ENCODE assay signal across 8 cellular contexts in genomic region chr12:57591567-57592325, GRCh38. TPM values are rescaled to one million over a fixed set of nuclear protein-coding genes. Genes with fewer than 3 reads are reported as not detected.
A peak's percentile ranks its signal among the peaks of the same experiment; 100 is the strongest.
DNase-seq lines count a peak whose midpoint lies in the region; ATAC-seq, FAIRE-seq and TF ChIP-seq lines count a peak whose summit lies in the region.

No MANE protein-coding gene starts in this region.

- peaks cover 12% of the 10 kb centered on the region for H3K36me3 Mint-ChIP-seq in activated T-cell treated with anti-CD3 and anti-CD28 coated beads, Interleukin-2, amount 50 U/mL, for 4 hours (ENCODE audit: insufficient read depth)

- no peaks in the 10 kb centered on the region for H4K20me1 ChIP-seq in K562 (replicated peaks; ENCODE audit: control insufficient read depth, insufficient read depth, low read length)

- no peaks in the 10 kb centered on the region for H3K9me3 Mint-ChIP-seq in activated T-cell treated with anti-CD3 and anti-CD28 coated beads, Interleukin-2, amount 50 U/mL, for 4 hours

- H3K4me1 ChIP-seq in K562 (replicated peaks in 1 of 2; ENCODE audit: control insufficient read depth in 2 of 2, insufficient read depth in 2 of 2, low read length in 2 of 2) (peaks cover 22 to 23% of the 10 kb centered on the region in 2 experiments), spleen (peaks cover 0 to 30% (median 21%) of the 10 kb centered on the region in 6 donors)

- WGBS in K562 (ENCODE audit: insufficient coverage, low coverage, missing lambda C conversion rate): 3% methylated on average over 16 of the region's 16 CpGs
- 35 to 40% (median 37%) methylated on average over 16 of the region's 16 CpGs for WGBS in spleen, 5 donors

- intact Hi-C loops in K562 (cut with micrococcal nuclease): no loop called here
- intact Hi-C loops in spleen (cut with DNase I; ENCODE audit: low total_unique reads): no loop called here

- peak overlapping the region; percentile 89 for H3K4me3 Mint-ChIP-seq in activated T-cell treated with anti-CD3 and anti-CD28 coated beads, Interleukin-2, amount 50 U/mL, for 4 hours

- ATAC-seq in activated T-cell treated with anti-CD3 and anti-CD28 coated beads, Interleukin-2, amount 50 U/mL, for 4 hours: peak in 1 of 2 donors; percentile 11
- peak; percentile 80 for ATAC-seq in K562
- no peak for ATAC-seq in GM21825 (IDR thresholded peaks at IDR 0.05; ENCODE audit: unreplicated experiment)

- CTCF ChIA-PET in K562 (lab: Yijun Ruan, JAX; ENCODE audit: low intra/inter-chr PET ratio): interaction anchor here (1.2 kb wide), 1 partner anchor 102 kb away, joined by 3 read pairs; the partner anchor contains the start of gene OS9

- H3K27me3 ChIP-seq in K562 (ENCODE audit: control insufficient read depth in 2 of 2, insufficient read depth in 2 of 2, low read length in 2 of 2) (no peaks in the 10 kb centered on the region), spleen (replicated peaks in 1 of 7) (peaks cover 0 to 18% (median 0%) of the 10 kb centered on the region in 7 donors)

- H3K79me2 ChIP-seq in K562 (ENCODE audit: control insufficient read depth, insufficient read depth, low read length): peaks cover 27% of the 10 kb centered on the region

- H3K27me3 Mint-ChIP-seq in activated T-cell treated with anti-CD3 and anti-CD28 coated beads, Interleukin-2, amount 50 U/mL, for 4 hours (ENCODE audit: low read depth): no peaks in the 10 kb centered on the region

- peak overlapping the region; percentile 97 for H2AFZ ChIP-seq in K562 (ENCODE audit: low read depth, low read length)

- DNase-seq in activated T-cell treated with anti-CD3 and anti-CD28 coated beads, Interleukin-2, amount 50 U/mL, for 4 hours: no peak
- DNase-seq in activated T-cell treated with anti-CD3 and anti-CD28 coated beads, Interleukin-2, amount 50 U/mL, for 48 hours: no peak
- DNase-seq in KBM-7 (peak; percentile 15), K562 (ENCODE audit: extremely low read depth in 1 of 4, low spot score in 3 of 4) (peak; percentile 45 to 54 (median 50)), iris pigment epithelial cell (ENCODE audit: low read depth) (peak; percentile 44), spleen (no peak), inferior parietal cortex (ENCODE audit: extremely low spot score) (no peak)

- TF ChIP-seq RAD21 in K562 (CRISPR knock-in tag; conservative IDR thresholded peaks at IDR 0.05 in 1 of 2, IDR thresholded peaks at IDR 0.05 in 1 of 2): no peak

- H3K27ac ChIP-seq in K562 (ENCODE audit: extremely low read depth, low read depth, low read length) (peak overlapping the region; percentile 84), spleen (peak overlapping the region in 7 of 8 donors; percentile 72 to 90 (median 77))

- peaks cover 25% of the 10 kb centered on the region for H3K4me1 Mint-ChIP-seq in activated T-cell treated with anti-CD3 and anti-CD28 coated beads, Interleukin-2, amount 50 U/mL, for 4 hours (ENCODE audit: low read depth)

- peaks cover 30% of the 10 kb centered on the region; the same call in 2 of the 3 replicates for H3K36me3 ChIP-seq in K562 (ENCODE audit: control insufficient read depth, insufficient read depth, low read length)
- peaks cover 0 to 31% (median 24%) of the 10 kb centered on the region in 6 donors for H3K36me3 ChIP-seq in spleen

- H3K9me1 ChIP-seq in K562 (ENCODE audit: control insufficient read depth, insufficient read depth, low read length): no peaks in the 10 kb centered on the region

- no peak for TF ChIP-seq EP300 in K562 (IDR thresholded peaks at IDR 0.05; ENCODE audit: low read length)

- BruUV-seq in K562 (replicated peaks; lab: Mats Ljungman, UMichigan): no TSS peak

- H3K9me3 ChIP-seq in K562 (replicated peaks; ENCODE audit: control insufficient read depth, insufficient read depth, low read depth, low read length) (no peaks in the 10 kb centered on the region), spleen (no peaks in the 10 kb centered on the region)

- FAIRE-seq in K562 (lab: Jason Lieb, UNC): peak; percentile 51

- no peak for TF ChIP-seq POLR2A in K562 (conservative IDR thresholded peaks at IDR 0.05)
- TF ChIP-seq POLR2A in spleen (IDR thresholded peaks at IDR 0.05): no peak

- POLR2A ChIA-PET in K562 (lab: Yijun Ruan, JAX): interaction anchor here (0.5 to 4.2 kb wide), 17 partner anchors 8 to 346 kb away, joined by 3 to 20 read pairs (median 4); partner anchors contain the start of genes DDIT3 and TSPAN31

- no peak for TF ChIP-seq CTCF in K562 (IDR thresholded peaks at IDR 0.05 in 2 of 3, conservative IDR thresholded peaks at IDR 0.05 in 1 of 3; ENCODE audit: insufficient read depth in 2 of 3, low read depth in 1 of 3, low read length in 3 of 3)
- TF ChIP-seq CTCF in spleen (IDR thresholded peaks at IDR 0.05 in 8 of 11, conservative IDR thresholded peaks at IDR 0.05 in 3 of 11): no peak

- peak overlapping the region; percentile 77 for H3K4me2 ChIP-seq in K562 (ENCODE audit: insufficient read depth, low read length)

- in situ Hi-C loops in KBM-7 (cut with MboI; ENCODE audit: low pct_unique_long_range_greater_than_20kb, low sequenced_read_pairs) (no loop called here), K562 (cut with MboI) (no loop called here)

- H3K4me3 ChIP-seq in K562 (peak overlapping the region; percentile 72), spleen (peak overlapping the region; percentile 66 to 97 (median 90))

- peak overlapping the region; percentile 81 to 98 for H3K9ac ChIP-seq in K562 (ENCODE audit: insufficient read depth in 1 of 2, low read depth in 2 of 2, low read length in 2 of 2)

RNA-seq across cellular contexts. Expression of gene PIP4K2C, which starts 0.8 kb away (rescaled TPM):
- total RNA-seq in activated T-cell treated with anti-CD3 and anti-CD28 coated beads, Interleukin-2, amount 50 U/mL, for 4 hours: 10 to 100 TPM; 28.6 to 32.0 (median 29.1) TPM
- 28.9 and 41.5 TPM in 2 replicates for total RNA-seq in K562 (2011; cell fraction: chromatin; rRNA removed; ENCODE audit: low replicate concordance)
- total RNA-seq in K562 (2011; cell fraction: nucleolus; rRNA removed): 20.9 and 21.7 TPM in 2 replicates
- total RNA-seq in K562 (2011; cell fraction: nucleoplasm; rRNA removed): 26.5 and 30.7 TPM in 2 replicates
- total RNA-seq in K562 (2014; rRNA removed) (13.8 and 20.7 TPM in 2 replicates), K562 (2014; rRNA removed; fragmentation: Illumina TruSeq; extraction: Trizol) (18.3 and 19.9 TPM in 2 replicates), K562 (2015; rRNA removed; fragmentation: Illumina TruSeq; extraction: Trizol) (18.0 and 22.3 TPM in 2 replicates), K562 (2021) (28.8 and 29.3 TPM in 2 replicates), spleen (10 to 100 TPM; 15.0 to 20.9 (median 18.8) TPM)
- polyA plus RNA-seq in K562 (2011; rRNA removed) (31.3 and 31.4 TPM in 2 replicates), K562 (2014; fragmentation: Illumina TruSeq; extraction: Trizol) (39.5 and 41.4 TPM in 2 replicates), K562 (2014; fragmentation: Nextera tagmentation; extraction: Ambion mirVana) (10 to 100 TPM in 1 of 2 experiments, 1 to 10 TPM in 1; 9.0 to 10.8 TPM), K562 (2014; rRNA removed) (18.5 and 25.8 TPM in 2 replicates), spleen (1 to 10 TPM; 5.7 to 7.5 (median 6.3) TPM)
- 16.1 and 24.3 TPM in 2 replicates for polyA plus RNA-seq in K562 (2011; cell fraction: cytosol; rRNA removed)
- 42.4 and 45.7 TPM in 2 replicates for polyA plus RNA-seq in K562 (2011; cell fraction: nucleus; rRNA removed)
- polyA plus RNA-seq in K562 (2012): 23.2 and 26.6 TPM in 2 replicates
- polyA minus RNA-seq in K562 (2011; rRNA and poly(A)+ RNA removed): 20.2 and 21.0 TPM in 2 replicates
- polyA minus RNA-seq in K562 (2011; cell fraction: cytosol; rRNA and poly(A)+ RNA removed): 9.1 and 18.2 TPM in 2 replicates
- 6.7 and 9.2 TPM in 2 replicates for polyA minus RNA-seq in K562 (2011; cell fraction: nucleus; rRNA and poly(A)+ RNA removed)

RNA-seq across cellular contexts. Expression of gene DTX3, which starts 12.9 kb away (rescaled TPM):
- total RNA-seq in activated T-cell treated with anti-CD3 and anti-CD28 coated beads, Interleukin-2, amount 50 U/mL, for 4 hours: 10 to 100 TPM; 15.9 to 18.6 (median 17.0) TPM
- 0.44 and 0.72 TPM in 2 replicates for total RNA-seq in K562 (2011; cell fraction: chromatin; rRNA removed; ENCODE audit: low replicate concordance)
- 0.13 TPM in 1 of 2 replicates, not detected in the other for total RNA-seq in K562 (2011; cell fraction: nucleolus; rRNA removed)
- total RNA-seq in K562 (2011; cell fraction: nucleoplasm; rRNA removed): 0.29 and 1.1 TPM in 2 replicates
- total RNA-seq in K562 (2014; rRNA removed) (not detected in 2 replicates), K562 (2014; rRNA removed; fragmentation: Illumina TruSeq; extraction: Trizol) (not detected in 2 replicates), K562 (2015; rRNA removed; fragmentation: Illumina TruSeq; extraction: Trizol) (not detected in 2 replicates), K562 (2021) (0.09 TPM in 1 of 2 replicates, not detected in the other), spleen (10 to 100 TPM; 15.3 to 30.7 (median 21.0) TPM)
- polyA plus RNA-seq in K562 (2011; rRNA removed) (0.15 TPM in 1 of 2 replicates, not detected in the other), K562 (2014; fragmentation: Illumina TruSeq; extraction: Trizol) (not detected in 2 replicates), K562 (2014; fragmentation: Nextera tagmentation; extraction: Ambion mirVana) (under 1 TPM; 0.03 to 0.06 TPM), K562 (2014; rRNA removed) (not detected in 2 replicates), spleen (10 to 100 TPM; 13.7 to 24.3 (median 22.2) TPM)
- 0.03 and 0.04 TPM in 2 replicates for polyA plus RNA-seq in K562 (2011; cell fraction: cytosol; rRNA removed)
- 0.53 and 0.62 TPM in 2 replicates for polyA plus RNA-seq in K562 (2011; cell fraction: nucleus; rRNA removed)
- 0.05 TPM in 1 of 2 replicates, not detected in the other for polyA plus RNA-seq in K562 (2012)
- polyA minus RNA-seq in K562 (2011; rRNA and poly(A)+ RNA removed): not detected in 2 replicates
- not detected in 2 replicates for polyA minus RNA-seq in K562 (2011; cell fraction: cytosol; rRNA and poly(A)+ RNA removed)
- polyA minus RNA-seq in K562 (2011; cell fraction: nucleus; rRNA and poly(A)+ RNA removed): 0.13 TPM in 1 of 2 replicates, not detected in the other

RNA-seq across cellular contexts. Expression of gene ARHGEF25, which starts 19.5 kb away (rescaled TPM):
- total RNA-seq in activated T-cell treated with anti-CD3 and anti-CD28 coated beads, Interleukin-2, amount 50 U/mL, for 4 hours: 1 to 10 TPM in 1 of 3 donors, under 1 TPM in 2; 0.56 to 1.6 (median 0.65) TPM
- total RNA-seq in K562 (2011; cell fraction: chromatin; rRNA removed; ENCODE audit: low replicate concordance): 50.1 and 109 TPM in 2 replicates
- total RNA-seq in K562 (2011; cell fraction: nucleolus; rRNA removed): 60.5 and 65.7 TPM in 2 replicates
- total RNA-seq in K562 (2011; cell fraction: nucleoplasm; rRNA removed): 44.0 and 54.3 TPM in 2 replicates
- 11.6 and 18.6 TPM in 2 replicates for total RNA-seq in K562 (2014; rRNA removed)
- 7.5 and 9.2 TPM in 2 replicates for total RNA-seq in K562 (2014; rRNA removed; fragmentation: Illumina TruSeq; extraction: Trizol)
- 4.9 and 6.1 TPM in 2 replicates for total RNA-seq in K562 (2015; rRNA removed; fragmentation: Illumina TruSeq; extraction: Trizol)
- total RNA-seq in K562 (2021): 13.6 and 15.0 TPM in 2 replicates
- polyA plus RNA-seq in K562 (2011; rRNA removed): 13.3 and 18.1 TPM in 2 replicates
- polyA plus RNA-seq in K562 (2011; cell fraction: cytosol; rRNA removed): 8.7 and 11.6 TPM in 2 replicates
- 115 and 121 TPM in 2 replicates for polyA plus RNA-seq in K562 (2011; cell fraction: nucleus; rRNA removed)
- polyA plus RNA-seq in K562 (2012): 13.4 and 18.0 TPM in 2 replicates
- 14.1 and 14.9 TPM in 2 replicates for polyA plus RNA-seq in K562 (2014; fragmentation: Illumina TruSeq; extraction: Trizol)
- 1 to 10 TPM in 1 of 2 experiments, under 1 TPM in 1; 0.13 to 1.4 TPM for polyA plus RNA-seq in K562 (2014; fragmentation: Nextera tagmentation; extraction: Ambion mirVana)
- polyA plus RNA-seq in K562 (2014; rRNA removed): 16.0 and 17.3 TPM in 2 replicates
- 6.2 and 7.1 TPM in 2 replicates for polyA minus RNA-seq in K562 (2011; rRNA and poly(A)+ RNA removed)
- polyA minus RNA-seq in K562 (2011; cell fraction: cytosol; rRNA and poly(A)+ RNA removed): 2.8 TPM in 2 replicates
- 10.5 and 16.6 TPM in 2 replicates for polyA minus RNA-seq in K562 (2011; cell fraction: nucleus; rRNA and poly(A)+ RNA removed)
- total RNA-seq in spleen: 10 to 100 TPM in 6 of 7 donors, 1 to 10 TPM in 1; 9.3 to 19.5 (median 14.8) TPM
- polyA plus RNA-seq in spleen: 10 to 100 TPM; 13.7 to 26.6 (median 22.5) TPM

RNA-seq across cellular contexts. Expression of gene B4GALNT1, which starts 41.3 kb away (rescaled TPM):
- total RNA-seq in activated T-cell treated with anti-CD3 and anti-CD28 coated beads, Interleukin-2, amount 50 U/mL, for 4 hours: 1 to 10 TPM; 3.2 to 4.6 (median 3.6) TPM
- 50.8 and 90.4 TPM in 2 replicates for total RNA-seq in K562 (2011; cell fraction: chromatin; rRNA removed; ENCODE audit: low replicate concordance)
- 64.4 and 74.2 TPM in 2 replicates for total RNA-seq in K562 (2011; cell fraction: nucleolus; rRNA removed)
- total RNA-seq in K562 (2011; cell fraction: nucleoplasm; rRNA removed): 62.8 and 71.3 TPM in 2 replicates
- 18.3 and 21.8 TPM in 2 replicates for total RNA-seq in K562 (2014; rRNA removed)
- 5.9 and 7.7 TPM in 2 replicates for total RNA-seq in K562 (2014; rRNA removed; fragmentation: Illumina TruSeq; extraction: Trizol)
- total RNA-seq in K562 (2015; rRNA removed; fragmentation: Illumina TruSeq; extraction: Trizol): 9.8 and 9.9 TPM in 2 replicates
- total RNA-seq in K562 (2021): 26.3 and 32.2 TPM in 2 replicates
- 7.3 and 12.2 TPM in 2 replicates for polyA plus RNA-seq in K562 (2011; rRNA removed)
- polyA plus RNA-seq in K562 (2011; cell fraction: cytosol; rRNA removed): 7.6 and 15.8 TPM in 2 replicates
- 63.0 and 75.2 TPM in 2 replicates for polyA plus RNA-seq in K562 (2011; cell fraction: nucleus; rRNA removed)
- 14.4 and 26.8 TPM in 2 replicates for polyA plus RNA-seq in K562 (2012)
- 17.4 and 17.5 TPM in 2 replicates for polyA plus RNA-seq in K562 (2014; fragmentation: Illumina TruSeq; extraction: Trizol)
- polyA plus RNA-seq in K562 (2014; fragmentation: Nextera tagmentation; extraction: Ambion mirVana): 1 to 10 TPM; 1.0 to 1.7 TPM
- polyA plus RNA-seq in K562 (2014; rRNA removed): 20.6 and 21.0 TPM in 2 replicates
- polyA minus RNA-seq in K562 (2011; rRNA and poly(A)+ RNA removed): 6.4 and 6.5 TPM in 2 replicates
- polyA minus RNA-seq in K562 (2011; cell fraction: cytosol; rRNA and poly(A)+ RNA removed): 5.6 and 11.6 TPM in 2 replicates
- polyA minus RNA-seq in K562 (2011; cell fraction: nucleus; rRNA and poly(A)+ RNA removed): 28.7 and 34.7 TPM in 2 replicates
- 1 to 10 TPM in 3 of 7 donors, under 1 TPM in 4; 0.39 to 2.2 (median 0.79) TPM for total RNA-seq in spleen
- polyA plus RNA-seq in spleen: 1 to 10 TPM in 1 of 3 donors, under 1 TPM in 2; 0.83 to 1.5 (median 0.93) TPM

RNA-seq across cellular contexts. Expression of gene KIF5A, which starts 41.9 kb away (rescaled TPM):
- under 1 TPM; 0.56 to 0.98 (median 0.68) TPM for total RNA-seq in activated T-cell treated with anti-CD3 and anti-CD28 coated beads, Interleukin-2, amount 50 U/mL, for 4 hours
- 64.9 and 77.9 TPM in 2 replicates for total RNA-seq in K562 (2011; cell fraction: chromatin; rRNA removed; ENCODE audit: low replicate concordance)
- 36.1 and 39.9 TPM in 2 replicates for total RNA-seq in K562 (2011; cell fraction: nucleolus; rRNA removed)
- total RNA-seq in K562 (2011; cell fraction: nucleoplasm; rRNA removed): 52.8 and 54.9 TPM in 2 replicates
- total RNA-seq in K562 (2014; rRNA removed): 5.9 and 7.1 TPM in 2 replicates
- total RNA-seq in K562 (2014; rRNA removed; fragmentation: Illumina TruSeq; extraction: Trizol): 7.3 and 8.0 TPM in 2 replicates
- 4.3 and 4.5 TPM in 2 replicates for total RNA-seq in K562 (2015; rRNA removed; fragmentation: Illumina TruSeq; extraction: Trizol)
- total RNA-seq in K562 (2021): 14.2 and 17.7 TPM in 2 replicates
- polyA plus RNA-seq in K562 (2011; rRNA removed): 16.0 and 19.3 TPM in 2 replicates
- 5.5 and 8.2 TPM in 2 replicates for polyA plus RNA-seq in K562 (2011; cell fraction: cytosol; rRNA removed)
- polyA plus RNA-seq in K562 (2011; cell fraction: nucleus; rRNA removed): 66.5 and 75.3 TPM in 2 replicates
- 8.1 and 30.3 TPM in 2 replicates for polyA plus RNA-seq in K562 (2012)
- polyA plus RNA-seq in K562 (2014; fragmentation: Illumina TruSeq; extraction: Trizol): 16.0 and 16.1 TPM in 2 replicates
- 1 to 10 TPM; 3.4 to 5.3 TPM for polyA plus RNA-seq in K562 (2014; fragmentation: Nextera tagmentation; extraction: Ambion mirVana)
- polyA plus RNA-seq in K562 (2014; rRNA removed): 15.8 and 17.7 TPM in 2 replicates
- 13.4 and 14.8 TPM in 2 replicates for polyA minus RNA-seq in K562 (2011; rRNA and poly(A)+ RNA removed)
- 5.6 and 6.9 TPM in 2 replicates for polyA minus RNA-seq in K562 (2011; cell fraction: cytosol; rRNA and poly(A)+ RNA removed)
- 14.0 and 22.0 TPM in 2 replicates for polyA minus RNA-seq in K562 (2011; cell fraction: nucleus; rRNA and poly(A)+ RNA removed)
- total RNA-seq in spleen: under 1 TPM in 6 of 7 donors, not detected in 1; 0.09 to 0.76 (median 0.32) TPM
- polyA plus RNA-seq in spleen: under 1 TPM; 0.07 to 0.13 (median 0.08) TPM

Comparison
In these comparisons a context has a peak if more than half of its experiments do, and no peak if none do; other contexts are left out.
1. DNase-seq: peak in KBM-7 (single experiment), K562 (4 of 4) and iris pigment epithelial cell (single experiment); none in activated T-cell treated with anti-CD3 and anti-CD28 coated beads, Interleukin-2, amount 50 U/mL, for 4 hours (single experiment), activated T-cell treated with anti-CD3 and anti-CD28 coated beads, Interleukin-2, amount 50 U/mL, for 48 hours (0 of 2), spleen (single experiment) and inferior parietal cortex (single experiment).
2. RNA of gene DTX3, which starts 12.9 kb away (total RNA-seq): 15.3 to 30.7 TPM in spleen and 15.9 to 18.6 TPM in activated T-cell treated with anti-CD3 and anti-CD28 coated beads, Interleukin-2, amount 50 U/mL, for 4 hours; 0.09 to 1.1 TPM in K562; every median in the first group is over 4 times any median in the second.